ENCODE assay signal across 2 cellular contexts in the genomic region with DNA sequence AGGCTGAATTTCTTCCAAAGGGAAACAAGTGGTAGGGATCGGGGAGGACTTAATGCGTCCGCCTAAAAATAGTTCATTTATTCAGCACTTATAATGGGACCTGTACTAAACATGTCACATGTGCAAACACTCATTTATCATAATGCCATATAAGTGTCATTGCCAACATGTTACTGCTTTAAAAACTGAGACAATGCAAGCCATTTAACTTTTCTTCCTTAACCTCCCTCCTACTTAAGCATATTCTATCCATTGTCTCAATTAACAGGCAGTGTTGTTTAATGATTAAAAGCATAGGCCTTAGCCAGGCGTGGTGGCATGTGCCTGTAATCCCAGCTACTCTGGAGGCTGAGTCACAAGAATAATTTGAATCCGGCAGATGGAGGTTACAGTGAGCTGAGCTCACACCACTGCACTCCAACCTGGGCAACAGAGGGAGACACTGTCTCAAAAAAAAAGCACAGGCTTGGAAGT.
A peak's percentile ranks its signal among the peaks of the same experiment; 100 is the strongest.
TF ChIP-seq lines count a peak whose summit lies in the region.

No MANE protein-coding gene starts in this region.

TF ChIP-seq in IMR-90, 13 proteins besides CTCF, POLR2A, EP300 and RAD21:
- TF ChIP-seq RFX5 (IDR thresholded peaks at IDR 0.05; ENCODE audit: low read depth, low read length): no peak
- TF ChIP-seq BHLHE40 (IDR thresholded peaks at IDR 0.05; ENCODE audit: low read depth, low read length): peak; percentile 78; the same call in 1 of the 2 replicates

TF ChIP-seq in K562, 482 proteins besides CTCF, POLR2A, EP300 and RAD21:
- TF ChIP-seq PKNOX1 (IDR thresholded peaks at IDR 0.05) (peak; percentile 40; the same call in 1 of the 2 replicates), MEIS2 (IDR thresholded peaks at IDR 0.05; ENCODE audit: partially characterized antibody) (peak; percentile 55), HNRNPK (IDR thresholded peaks at IDR 0.05; ENCODE audit: low read depth, low read length, poor library complexity, severe bottlenecking) (no peak)
- TF ChIP-seq, protein P1, sequence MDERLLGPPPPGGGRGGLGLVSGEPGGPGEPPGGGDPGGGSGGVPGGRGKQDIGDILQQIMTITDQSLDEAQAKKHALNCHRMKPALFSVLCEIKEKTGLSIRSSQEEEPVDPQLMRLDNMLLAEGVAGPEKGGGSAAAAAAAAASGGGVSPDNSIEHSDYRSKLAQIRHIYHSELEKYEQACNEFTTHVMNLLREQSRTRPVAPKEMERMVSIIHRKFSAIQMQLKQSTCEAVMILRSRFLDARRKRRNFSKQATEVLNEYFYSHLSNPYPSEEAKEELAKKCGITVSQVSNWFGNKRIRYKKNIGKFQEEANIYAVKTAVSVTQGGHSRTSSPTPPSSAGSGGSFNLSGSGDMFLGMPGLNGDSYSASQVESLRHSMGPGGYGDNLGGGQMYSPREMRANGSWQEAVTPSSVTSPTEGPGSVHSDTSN (CRISPR knock-in tag; IDR thresholded peaks at IDR 0.05; ENCODE audit: low read depth): no peak
- TF ChIP-seq, protein P1 (tag; conservative IDR thresholded peaks at IDR 0.05; ENCODE audit: low read depth): 0 out of 2 replicates have a peak, but pooled peaks have one; percentile 13
TF ChIP-seq in K562: peak in this region for 3.
